15 cellular contexts compared by ENCODE assay signal in the genomic region with DNA sequence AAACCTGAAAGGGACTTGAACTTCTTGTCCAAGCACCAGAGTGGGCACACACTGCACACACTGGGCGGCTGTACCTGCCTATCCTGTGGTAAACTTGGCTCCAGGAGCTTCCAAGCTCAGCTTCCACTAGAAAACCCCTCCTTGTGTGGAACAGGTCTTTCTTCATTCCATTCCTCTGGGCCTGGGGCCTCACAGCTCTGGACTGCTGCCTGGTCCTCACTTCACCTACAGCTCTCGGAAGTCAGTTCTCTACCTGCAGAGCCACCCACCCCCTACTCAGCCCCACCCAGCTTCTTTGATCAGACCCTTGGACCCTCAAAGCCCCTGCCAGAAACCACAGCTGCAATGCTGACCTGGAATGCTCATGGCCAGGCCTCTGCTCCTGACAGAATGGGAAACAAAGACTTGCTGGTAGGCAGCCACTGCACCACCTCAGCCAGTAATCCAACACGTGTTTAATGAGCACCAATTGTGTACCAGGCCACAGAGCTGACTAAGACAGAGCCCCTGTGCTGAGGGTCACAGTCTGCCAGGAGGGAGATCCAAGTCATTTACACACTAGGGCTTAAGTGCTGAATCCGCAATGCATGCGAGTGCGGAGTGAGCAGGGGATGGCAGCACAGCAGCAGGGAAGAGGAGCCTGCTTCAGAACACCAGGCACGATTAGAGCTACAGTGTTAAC. TPM values are rescaled to one million over a fixed set of nuclear protein-coding genes. Genes with fewer than 3 reads are reported as not detected.
DNase-seq lines count a peak whose midpoint lies in the region; ATAC-seq, FAIRE-seq and TF ChIP-seq lines count a peak whose summit lies in the region.
"Had no signal": no experiment of that assay in that cellular context is flagged by ENCODE, and none has a peak within 500 bp of the region (broad histone marks: within the 10 kb centered on the region; RNA-seq: fewer than 3 reads in every experiment).

No MANE protein-coding gene starts in this region.

- H2BK15ac ChIP-seq in mesenchymal stem cell (ENCODE audit: low read depth, poor library complexity, severe bottlenecking) = no peak overlapping the region

- no peak overlapping the region for H2BK12ac ChIP-seq in mesenchymal stem cell (ENCODE audit: low read length in 2 of 2)

- H3K14ac ChIP-seq in mesenchymal stem cell (ENCODE audit: low read length in 2 of 2) = peak overlapping the region in 1 of 2 experiments; percentile 80

- 85% methylated on average over 7 of the region's 7 CpGs for WGBS in mesenchymal stem cell

- peaks cover 41% of the 10 kb centered on the region for H3K4me1 Mint-ChIP-seq in activated naive CD4-positive, alpha-beta T cell treated with anti-CD3 and anti-CD28 coated beads for 36 hours (ENCODE audit: low read depth)
- H3K4me1 Mint-ChIP-seq in brain = peaks cover 41% of the 10 kb centered on the region

- no peak overlapping the region for H2BK120ac ChIP-seq in mesenchymal stem cell (ENCODE audit: low read depth, low read length)

- no peaks in the 10 kb centered on the region for H3K9me3 ChIP-seq in mesenchymal stem cell (ENCODE audit: control insufficient read depth, low read length)
- H3K9me3 ChIP-seq in upper lobe of right lung = no peaks in the 10 kb centered on the region
- H3K9me3 ChIP-seq: transverse colon had no signal

- H3K27me3 ChIP-seq in mesenchymal stem cell (ENCODE audit: control insufficient read depth in 1 of 2, insufficient read depth in 1 of 2, low read length in 2 of 2) (no peaks in the 10 kb centered on the region), upper lobe of right lung (no peaks in the 10 kb centered on the region)
- H3K27me3 ChIP-seq: transverse colon had no signal

- H3K9ac ChIP-seq in mesenchymal stem cell (ENCODE audit: low read length) = peak overlapping the region; percentile 21

- H2BK5ac ChIP-seq in mesenchymal stem cell (ENCODE audit: low read depth, low read length, poor library complexity, severe bottlenecking) = no peak overlapping the region

- peaks cover 27 to 54% of the 10 kb centered on the region in 2 experiments for H3K36me3 ChIP-seq in mesenchymal stem cell (ENCODE audit: control insufficient read depth in 1 of 2, insufficient read depth in 2 of 2, low read depth in 1 of 2, low read length in 2 of 2)
- H3K36me3 ChIP-seq in upper lobe of right lung = peaks cover 14% of the 10 kb centered on the region

- H3K23ac ChIP-seq in mesenchymal stem cell (ENCODE audit: low read length in 2 of 2) = peak overlapping the region in 1 of 2 experiments; percentile 75

- H4K8ac ChIP-seq in mesenchymal stem cell (ENCODE audit: low read length) = no peak overlapping the region

- CTCF ChIA-PET in activated naive CD4-positive, alpha-beta T cell treated with anti-CD3 and anti-CD28 coated beads for 36 hours (lab: Charles Lee) = no interaction called here

- no peak overlapping the region for H3K4ac ChIP-seq in mesenchymal stem cell (ENCODE audit: low read depth in 1 of 2, low read length in 2 of 2)

- no peak overlapping the region for H3K4me3 Mint-ChIP-seq in activated naive CD4-positive, alpha-beta T cell treated with anti-CD3 and anti-CD28 coated beads for 36 hours
- peak overlapping the region in 1 of 5 experiments; percentile 76 for H3K4me3 Mint-ChIP-seq in brain
- H3K4me3 Mint-ChIP-seq: T-helper 1 cell treated with Interleukin-12 subunit alpha and Interleukin-12 subunit beta and Interleukin-4 antibody, amounts not matched to agents 30 μg/mL and 1 μg/mL, for 36 hours had no signal

- no peak overlapping the region for H3K4me3 ChIP-seq in mesenchymal stem cell (ENCODE audit: insufficient read depth in 1 of 2, low read depth in 1 of 2, low read length in 2 of 2)
- no peak overlapping the region for H3K4me3 ChIP-seq in upper lobe of right lung
- H3K4me3 ChIP-seq: GM12878, skin epidermis, transverse colon had no signal

- no peak overlapping the region for H2AFZ ChIP-seq in mesenchymal stem cell (ENCODE audit: low read depth, low read length)

- no peak overlapping the region for H3K27ac ChIP-seq in mesenchymal stem cell (ENCODE audit: low read length, poor library complexity, severe bottlenecking)
- H3K27ac ChIP-seq in upper lobe of right lung = peak overlapping the region; percentile 68
- H3K27ac ChIP-seq: transverse colon had no signal

- intact Hi-C loops in activated naive CD4-positive, alpha-beta T cell treated with anti-CD3 and anti-CD28 coated beads for 36 hours (cut with micrococcal nuclease) = loop anchor here (10.0 kb wide), 1 partner anchor 265 kb away; the partner anchor contains the start of genes RANBP1 and TRMT2A
- intact Hi-C loops in upper lobe of right lung (cut with DNase I) = no loop called here

- no peak overlapping the region for H2AK5ac ChIP-seq in mesenchymal stem cell (ENCODE audit: low read length, severe bottlenecking)

- no peak for FAIRE-seq in RCC 7860 (lab: Jason Lieb, UNC)
- FAIRE-seq: GM12878 had no signal

- peak; percentile 69 for ATAC-seq in upper lobe of right lung
- ATAC-seq in HG03457 (IDR thresholded peaks at IDR 0.05; ENCODE audit: unreplicated experiment) = no peak
- ATAC-seq: GM12878 had no signal

- H3K36me3 Mint-ChIP-seq in activated naive CD4-positive, alpha-beta T cell treated with anti-CD3 and anti-CD28 coated beads for 36 hours (ENCODE audit: low read depth) = peaks cover 11% of the 10 kb centered on the region
- peaks cover 59% of the 10 kb centered on the region for H3K36me3 Mint-ChIP-seq in brain

- peaks cover 55% of the 10 kb centered on the region for H3K79me1 ChIP-seq in mesenchymal stem cell (replicated peaks; ENCODE audit: low read length, poor library complexity, severe bottlenecking)

- DNase-seq in activated naive CD4-positive, alpha-beta T cell treated with anti-CD3 and anti-CD28 coated beads for 36 hours = no peak
- no peak for DNase-seq in activated naive CD4-positive, alpha-beta T cell treated with Interleukin-2 at 50 U/mL for 16 hours
- DNase-seq in mesenchymal stem cell (peak; percentile 25), upper lobe of right lung (peak; percentile 84), RCC 7860 (ENCODE audit: low spot score) (no peak), NCI-H1048 (lab: John Stamatoyannopoulos, UW) (no peak)
- DNase-seq: activated CD4-positive, alpha-beta T cell treated with anti-CD3 and anti-CD28 coated beads, Interleukin-2, amount 50 U/mL, for 4 hours; activated naive CD4-positive, alpha-beta T cell treated with anti-CD3 and anti-CD28 coated beads, Interleukin-2, amount 50 U/mL, for 16 hours; NCI-H345; transverse colon had no signal

- no peak overlapping the region for H3K4me2 ChIP-seq in mesenchymal stem cell (ENCODE audit: low read length, poor library complexity, severe bottlenecking)

- H3K9me3 Mint-ChIP-seq in activated naive CD4-positive, alpha-beta T cell treated with anti-CD3 and anti-CD28 coated beads for 36 hours = no peaks in the 10 kb centered on the region
- no peaks in the 10 kb centered on the region for H3K9me3 Mint-ChIP-seq in brain
- H3K9me3 Mint-ChIP-seq: T-helper 1 cell treated with Interleukin-12 subunit alpha and Interleukin-12 subunit beta and Interleukin-4 antibody, amounts not matched to agents 30 μg/mL and 1 μg/mL, for 36 hours had no signal

- TF ChIP-seq CTCF in brain (conservative IDR thresholded peaks at IDR 0.05) = no peak
- no peak for TF ChIP-seq CTCF in upper lobe of right lung (IDR thresholded peaks at IDR 0.05)

- no peak overlapping the region for H3K18ac ChIP-seq in mesenchymal stem cell (ENCODE audit: low read depth in 1 of 2, low read length in 2 of 2)

- no peak overlapping the region for H4K91ac ChIP-seq in mesenchymal stem cell (ENCODE audit: low read length)

- H3K27ac Mint-ChIP-seq in activated naive CD4-positive, alpha-beta T cell treated with anti-CD3 and anti-CD28 coated beads for 36 hours = peak overlapping the region; percentile 61
- H3K27ac Mint-ChIP-seq in brain = peak overlapping the region in 4 of 5 experiments; percentile 26 to 75 (median 62)
- H3K27ac Mint-ChIP-seq: T-helper 1 cell treated with Interleukin-12 subunit alpha and Interleukin-12 subunit beta and Interleukin-4 antibody, amounts not matched to agents 30 μg/mL and 1 μg/mL, for 36 hours had no signal

- peaks cover 54% of the 10 kb centered on the region for H3K4me1 ChIP-seq in mesenchymal stem cell (ENCODE audit: control insufficient read depth, insufficient read depth, low read depth, low read length)
- peaks cover 57% of the 10 kb centered on the region for H3K4me1 ChIP-seq in upper lobe of right lung

- no peaks in the 10 kb centered on the region for H3K27me3 Mint-ChIP-seq in activated naive CD4-positive, alpha-beta T cell treated with anti-CD3 and anti-CD28 coated beads for 36 hours (ENCODE audit: low read depth)
- peaks cover 17% of the 10 kb centered on the region for H3K27me3 Mint-ChIP-seq in brain

RNA-seq across cellular contexts. Expression of gene GNB1L, which starts 4.7 kb away (rescaled TPM):
- total RNA-seq in activated naive CD4-positive, alpha-beta T cell treated with anti-CD3 and anti-CD28 coated beads for 36 hours = 1 to 10 TPM; 8.8 to 9.8 TPM
- polyA plus RNA-seq in brain (ENCODE audit: insufficient read depth, low read depth, low replicate concordance) = 9.5 TPM
- polyA plus RNA-seq in mesenchymal stem cell (2013, experiment 1 of 2) = 3.9 TPM
- 3.9 TPM for polyA plus RNA-seq in mesenchymal stem cell (2013, experiment 2 of 2)
- 7.8 TPM for total RNA-seq in upper lobe of right lung

RNA-seq across cellular contexts. Expression of gene RTL10, which starts 4.7 kb away (rescaled TPM):
- total RNA-seq in activated naive CD4-positive, alpha-beta T cell treated with anti-CD3 and anti-CD28 coated beads for 36 hours = 10 to 100 TPM; 10.9 to 11.9 TPM
- 16.2 TPM for polyA plus RNA-seq in brain (ENCODE audit: insufficient read depth, low read depth, low replicate concordance)
- polyA plus RNA-seq in mesenchymal stem cell (2013, experiment 1 of 2) = 6.4 TPM
- polyA plus RNA-seq in mesenchymal stem cell (2013, experiment 2 of 2) = 7.2 TPM
- total RNA-seq in upper lobe of right lung = 20.5 TPM

Comparison
In these comparisons a context has a peak if more than half of its experiments do, and no peak if none do; other contexts are left out.
1. DNase-seq: peak in mesenchymal stem cell (single experiment) and upper lobe of right lung (single experiment); none in activated naive CD4-positive, alpha-beta T cell treated with anti-CD3 and anti-CD28 coated beads for 36 hours (single experiment), activated naive CD4-positive, alpha-beta T cell treated with Interleukin-2 at 50 U/mL for 16 hours (single experiment), RCC 7860 (single experiment) and NCI-H1048 (single experiment).